12 cellular contexts compared by ENCODE assay signal in genomic region chr1:160836561-160836960, GRCh38. TPM values are rescaled to one million over a fixed set of nuclear protein-coding genes. Genes with fewer than 3 reads are reported as not detected.
DNase-seq lines count a peak whose midpoint lies in the region; ATAC-seq and TF ChIP-seq lines count a peak whose summit lies in the region.
"Had no signal": no experiment of that assay in that cellular context is flagged by ENCODE, and none has a peak within 500 bp of the region (broad histone marks: within the 10 kb centered on the region; RNA-seq: fewer than 3 reads in every experiment).

No MANE protein-coding gene starts in this region.

- no peak for DNase-seq in activated naive CD4-positive, alpha-beta T cell treated with anti-CD3 and anti-CD28 coated beads for 36 hours
- no peak for DNase-seq in activated naive CD4-positive, alpha-beta T cell treated with Interleukin-2 at 50 U/mL for 16 hours
- DNase-seq in OCI-LY7 (ENCODE audit: low spot score) = no peak
- DNase-seq in coronary artery (ENCODE audit: low spot score) = peak; percentile 70
- DNase-seq in activated effector memory CD4-positive, alpha-beta T cell treated with anti-CD3 and anti-CD28 coated beads, Interleukin-2, amount 50 U/mL, for 16 hours = no peak
- DNase-seq in erythroblast (lab: John Stamatoyannopoulos, UW) = no peak
- DNase-seq: EL, GOT3, MG63, PC-9 had no signal

- peak overlapping the region; percentile 81 for H2AFZ ChIP-seq in OCI-LY7 (ENCODE audit: low read length)
- H2AFZ ChIP-seq: PC-9 had no signal

- BruUV-seq in OCI-LY7 (replicated peaks; lab: Mats Ljungman, UMichigan) = no TSS peak

- no peaks in the 10 kb centered on the region for H3K36me3 Mint-ChIP-seq in activated naive CD4-positive, alpha-beta T cell treated with anti-CD3 and anti-CD28 coated beads for 36 hours (ENCODE audit: low read depth)
- H3K36me3 Mint-ChIP-seq in stimulated activated memory B cell treated with anti-CD40 and anti-IgM and Interleukin-4, amounts not matched to agents 10 μg/mL and 1 μg/mL and 100 μg/mL, for 72 hours = no peaks in the 10 kb centered on the region

- H3K9me2 ChIP-seq in OCI-LY7 (ENCODE audit: insufficient read depth, low read length) = no peaks in the 10 kb centered on the region

- H3K27ac Mint-ChIP-seq in activated naive CD4-positive, alpha-beta T cell treated with anti-CD3 and anti-CD28 coated beads for 36 hours = peak overlapping the region; percentile 77
- peak overlapping the region; percentile 97 for H3K27ac Mint-ChIP-seq in stimulated activated memory B cell treated with anti-CD40 and anti-IgM and Interleukin-4, amounts not matched to agents 10 μg/mL and 1 μg/mL and 100 μg/mL, for 72 hours

- H3K27ac ChIP-seq in OCI-LY7 (ENCODE audit: low read depth, low read length, poor library complexity, severe bottlenecking) (peak overlapping the region; percentile 63), coronary artery (peak overlapping the region; percentile 52 to 90)
- H3K27ac ChIP-seq: PC-9 had no signal

- intact Hi-C loops in activated naive CD4-positive, alpha-beta T cell treated with anti-CD3 and anti-CD28 coated beads for 36 hours (cut with micrococcal nuclease) = loop anchor here (2.0 to 10.0 kb wide), 2 partner anchors 162 to 298 kb away; partner anchors contain the start of gene DEDD
- intact Hi-C loops in OCI-LY7 (cut with micrococcal nuclease; ENCODE audit: unreplicated experiment) = loop anchor here (10.0 kb wide), 2 partner anchors 258 to 412 kb away; partner anchors contain the start of gene KLHDC9

- peaks cover 49% of the 10 kb centered on the region for H3K4me1 Mint-ChIP-seq in activated naive CD4-positive, alpha-beta T cell treated with anti-CD3 and anti-CD28 coated beads for 36 hours (ENCODE audit: low read depth)
- peaks cover 38% of the 10 kb centered on the region for H3K4me1 Mint-ChIP-seq in stimulated activated memory B cell treated with anti-CD40 and anti-IgM and Interleukin-4, amounts not matched to agents 10 μg/mL and 1 μg/mL and 100 μg/mL, for 72 hours

- no peaks in the 10 kb centered on the region for H3K79me2 ChIP-seq in OCI-LY7 (ENCODE audit: insufficient read depth, low read depth, low read length)

- H3K27me3 Mint-ChIP-seq in activated naive CD4-positive, alpha-beta T cell treated with anti-CD3 and anti-CD28 coated beads for 36 hours (ENCODE audit: low read depth) = no peaks in the 10 kb centered on the region
- H3K27me3 Mint-ChIP-seq in stimulated activated memory B cell treated with anti-CD40 and anti-IgM and Interleukin-4, amounts not matched to agents 10 μg/mL and 1 μg/mL and 100 μg/mL, for 72 hours = no peaks in the 10 kb centered on the region

- ATAC-seq in stimulated activated memory B cell treated with anti-CD40 and anti-IgM and Interleukin-4, amounts not matched to agents 10 μg/mL and 1 μg/mL and 100 μg/mL, for 72 hours = no peak
- ATAC-seq in GM21786 (IDR thresholded peaks at IDR 0.05; ENCODE audit: unreplicated experiment) = no peak

- H3K4me1 ChIP-seq in OCI-LY7 (ENCODE audit: insufficient read depth, low read length, poor library complexity, severe bottlenecking) = peaks cover 28% of the 10 kb centered on the region

- H3K4me3 ChIP-seq in OCI-LY7 (ENCODE audit: low read depth, low read length, poor library complexity, severe bottlenecking) (no peak overlapping the region), coronary artery (no peak overlapping the region)
- H3K4me3 ChIP-seq: MG63, PC-9 had no signal

- no peaks in the 10 kb centered on the region for H3K36me3 ChIP-seq in OCI-LY7 (ENCODE audit: insufficient read depth, low read length)
- H3K36me3 ChIP-seq: MG63 had no signal

- TF ChIP-seq POLR2A in erythroblast (IDR thresholded peaks at IDR 0.05; ENCODE audit: low read length) = no peak

- CTCF ChIA-PET in activated naive CD4-positive, alpha-beta T cell treated with anti-CD3 and anti-CD28 coated beads for 36 hours (lab: Charles Lee) = interaction anchor here (0.8 to 6.8 kb wide), 31 partner anchors 9 to 295 kb away, joined by 3 to 229 read pairs (median 5); partner anchors contain the start of genes CD244, ITLN1, ITLN2 and LY9
- CTCF ChIA-PET in OCI-LY7 (lab: Charles Lee; ENCODE audit: unreplicated experiment) = interaction anchor here (0.7 to 4.9 kb wide), 7 partner anchors 17 to 122 kb away, joined by 3 to 52 read pairs (median 4); partner anchors contain the start of genes ITLN2 and LY9

- no peak for TF ChIP-seq CTCF in OCI-LY7 (conservative IDR thresholded peaks at IDR 0.05; ENCODE audit: low read length)
- TF ChIP-seq CTCF in coronary artery (IDR thresholded peaks at IDR 0.05) = no peak

- POLR2A ChIA-PET in OCI-LY7 (lab: Charles Lee) = interaction anchor here (0.5 to 3.0 kb wide), 9 partner anchors 12 to 548 kb away, joined by 3 to 10 read pairs (median 3); partner anchors contain the start of gene USF1

- H4K20me1 ChIP-seq in OCI-LY7 (ENCODE audit: insufficient read depth, low read length) = no peaks in the 10 kb centered on the region

- H3K9me3 ChIP-seq in OCI-LY7 (ENCODE audit: low read length) = no peaks in the 10 kb centered on the region
- H3K9me3 ChIP-seq: MG63 had no signal

- H3K4me2 ChIP-seq in OCI-LY7 (ENCODE audit: low read length) = peak overlapping the region; percentile 60
- H3K4me2 ChIP-seq: PC-9 had no signal

- no peaks in the 10 kb centered on the region for H3K9me3 Mint-ChIP-seq in activated naive CD4-positive, alpha-beta T cell treated with anti-CD3 and anti-CD28 coated beads for 36 hours
- no peaks in the 10 kb centered on the region for H3K9me3 Mint-ChIP-seq in stimulated activated memory B cell treated with anti-CD40 and anti-IgM and Interleukin-4, amounts not matched to agents 10 μg/mL and 1 μg/mL and 100 μg/mL, for 72 hours

- no peak overlapping the region for H3K4me3 Mint-ChIP-seq in activated naive CD4-positive, alpha-beta T cell treated with anti-CD3 and anti-CD28 coated beads for 36 hours
- peak overlapping the region; percentile 31 for H3K4me3 Mint-ChIP-seq in stimulated activated memory B cell treated with anti-CD40 and anti-IgM and Interleukin-4, amounts not matched to agents 10 μg/mL and 1 μg/mL and 100 μg/mL, for 72 hours

RNA-seq across cellular contexts. Expression of gene CD244, which starts 26.1 kb away (rescaled TPM):
- under 1 TPM in 1 of 2 experiments, not detected in 1; 0.15 TPM for total RNA-seq in activated naive CD4-positive, alpha-beta T cell treated with anti-CD3 and anti-CD28 coated beads for 36 hours
- not detected in 2 replicates for total RNA-seq in OCI-LY7 (2014; rRNA removed; shearing (Covaris generic))
- total RNA-seq in OCI-LY7 (2022) = not detected in 2 replicates
- total RNA-seq: PC-9 had no signal

RNA-seq across cellular contexts. Expression of gene LY9, which starts 40.6 kb away (rescaled TPM):
- total RNA-seq in activated naive CD4-positive, alpha-beta T cell treated with anti-CD3 and anti-CD28 coated beads for 36 hours = 10 to 100 TPM; 19.5 to 19.6 TPM
- 23.7 and 28.4 TPM in 2 replicates for total RNA-seq in OCI-LY7 (2014; rRNA removed; shearing (Covaris generic))
- 40.2 and 42.8 TPM in 2 replicates for total RNA-seq in OCI-LY7 (2022)

RNA-seq across cellular contexts. Expression of gene ITLN1, which starts 48.4 kb away (rescaled TPM):
- not detected for total RNA-seq in activated naive CD4-positive, alpha-beta T cell treated with anti-CD3 and anti-CD28 coated beads for 36 hours
- total RNA-seq in OCI-LY7 (2014; rRNA removed; shearing (Covaris generic)) = not detected in 2 replicates
- total RNA-seq in OCI-LY7 (2022) = not detected in 2 replicates
- total RNA-seq: PC-9 had no signal
